ENCODE assay signal across 3 cellular contexts in the genomic region with DNA sequence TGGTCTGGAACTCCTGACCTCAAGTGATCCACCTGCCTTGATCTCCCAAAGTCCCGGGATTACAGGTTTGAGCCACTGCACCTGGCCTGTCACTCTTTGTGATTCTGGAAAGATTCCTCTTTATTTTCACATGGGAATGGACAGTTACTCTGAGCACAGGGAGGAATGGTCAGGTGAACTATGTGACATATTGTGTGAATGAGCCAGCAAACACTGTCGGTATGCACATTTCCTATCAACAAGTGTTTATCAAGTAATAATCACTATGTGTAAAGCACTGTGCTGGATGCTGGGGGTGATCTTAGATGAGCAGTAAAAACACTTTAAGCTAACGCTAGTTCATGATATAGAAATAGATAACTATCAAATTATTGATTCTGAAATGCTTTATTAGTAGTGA.
"Had no signal": no experiment of that assay in that cellular context is flagged by ENCODE, and none has a peak within 500 bp of the region (broad histone marks: within the 10 kb centered on the region; RNA-seq: fewer than 3 reads in every experiment).

No MANE protein-coding gene starts in this region.

- ATAC-seq: GM12878 had no signal

- DNase-seq: GDM1, GF-D8 had no signal

- H3K4me3 ChIP-seq: GM12878 had no signal
